8 cellular contexts compared by ENCODE assay signal in genomic region chr1:21176589-21177555, GRCh38. TPM values are rescaled to one million over a fixed set of nuclear protein-coding genes. Genes with fewer than 3 reads are reported as not detected.
DNase-seq lines count a peak whose midpoint lies in the region; ATAC-seq and TF ChIP-seq lines count a peak whose summit lies in the region.

TSS of gene EIF4G3 (minus strand) at chr1:21176897. CDS start at chr1:21002742, 174,155 bp downstream.

- H3K4me1 Mint-ChIP-seq in T-helper 17 cell: peaks cover 17% of the 10 kb centered on the region

- peaks cover 3% of the 10 kb centered on the region for H3K4me1 ChIP-seq in upper lobe of right lung

- peak within 1 kb of the TSS; percentile 78 for H3K4me3 ChIP-seq in upper lobe of right lung

- peak; percentile 83 for TF ChIP-seq POLR2A in GM15510 (IDR thresholded peaks at IDR 0.05; ENCODE audit: borderline replicate concordance, extremely low read depth, insufficient read length)

- peak within 1 kb of the TSS; percentile 89 for H3K27ac ChIP-seq in upper lobe of right lung

- H3K36me3 Mint-ChIP-seq in T-helper 17 cell (ENCODE audit: low read depth): no peaks in the 10 kb centered on the region

- H3K36me3 ChIP-seq in upper lobe of right lung: no peaks in the 10 kb centered on the region

- H3K9me3 ChIP-seq in T-helper 17 cell (ENCODE audit: control insufficient read depth, low read length, poor library complexity, severe bottlenecking): no peaks in the 10 kb centered on the region
- no peaks in the 10 kb centered on the region for H3K9me3 ChIP-seq in upper lobe of right lung

- ATAC-seq in HG02885 (IDR thresholded peaks at IDR 0.05; ENCODE audit: poor library complexity, unreplicated experiment): peak; percentile 89
- peak; percentile 95 for ATAC-seq in T-helper 17 cell
- peak; percentile 96 to 97 for ATAC-seq in left cardiac atrium
- ATAC-seq in upper lobe of right lung: peak; percentile 99

- no peaks in the 10 kb centered on the region for H3K27me3 Mint-ChIP-seq in T-helper 17 cell

- H3K27ac Mint-ChIP-seq in T-helper 17 cell: peak within 1 kb of the TSS; percentile 96

- H3K27me3 ChIP-seq in upper lobe of right lung: no peaks in the 10 kb centered on the region

- DNase-seq in NCI-H1694 treated with DMSO at 0.1 percent for 48 hours (lab: John Stamatoyannopoulos, UW) (peak; percentile 92), T-helper 17 cell (peak; percentile 93 to 100 (median 93)), amygdala (lab: John Stamatoyannopoulos, UW) (peak; percentile 81 to 99 (median 97)), left cardiac atrium (peak; percentile 99), posterior vena cava (ENCODE audit: low spot score) (peak; percentile 99), upper lobe of right lung (peak; percentile 98)

- intact Hi-C loops in left cardiac atrium (cut with DNase I) (no loop called here), posterior vena cava (cut with DNase I) (no loop called here), upper lobe of right lung (cut with DNase I) (no loop called here)

- TF ChIP-seq CTCF in upper lobe of right lung (IDR thresholded peaks at IDR 0.05): no peak

- H3K4me3 Mint-ChIP-seq in T-helper 17 cell: peak within 1 kb of the TSS; percentile 91

RNA-seq across cellular contexts. Expression of gene EIF4G3, which starts in this region (rescaled TPM):
- 10 to 100 TPM; 29.4 to 34.2 TPM for total RNA-seq in T-helper 17 cell
- total RNA-seq in left cardiac atrium: 10 to 100 TPM; 38.2 to 48.2 TPM
- 10 to 100 TPM; 54.7 to 56.6 TPM for total RNA-seq in posterior vena cava
- 44.5 TPM for total RNA-seq in upper lobe of right lung

Comparison
In these comparisons a context has a peak if more than half of its experiments do, and no peak if none do; other contexts are left out.
1. Peak in every context shown above with its lines: DNase-seq, ATAC-seq, H3K4me3 ChIP-seq and H3K27ac ChIP-seq.